Comparison of ENCODE assay signal across 19 cellular contexts in genomic region chr14:78345346-78345745, GRCh38.
DNase-seq lines count a peak whose midpoint lies in the region; ATAC-seq and TF ChIP-seq lines count a peak whose summit lies in the region.
"Had no signal": no experiment of that assay in that cellular context is flagged by ENCODE, and none has a peak within 500 bp of the region (broad histone marks: within the 10 kb centered on the region; RNA-seq: fewer than 3 reads in every experiment).

No MANE protein-coding gene starts in this region.

- no peak for ATAC-seq in activated T-cell treated with anti-CD3 and anti-CD28 coated beads, Interleukin-2, amount 50 U/mL, for 4 hours
- ATAC-seq: A549, HCT116, Panc1 had no signal

- peaks cover 0 to 10% (median 4%) of the 10 kb centered on the region in 4 donors for H3K4me1 ChIP-seq in stomach
- no peaks in the 10 kb centered on the region for H3K4me1 ChIP-seq in effector memory CD4-positive, alpha-beta T cell (ENCODE audit: control insufficient read depth, insufficient read depth, low read length, poor library complexity, severe bottlenecking)
- H3K4me1 ChIP-seq: A549, SJSA1 had no signal

- no peaks in the 10 kb centered on the region for H3K36me3 ChIP-seq in stomach
- no peaks in the 10 kb centered on the region for H3K36me3 ChIP-seq in effector memory CD4-positive, alpha-beta T cell (ENCODE audit: control insufficient read depth, insufficient read depth, low read length)
- H3K36me3 ChIP-seq: BLaER1, SJSA1 had no signal

- DNase-seq in D341Med (ENCODE audit: low spot score) (peak; percentile 82), NCI-H1092 (lab: John Stamatoyannopoulos, UW) (peak; percentile 21), NCI-H2107 (lab: John Stamatoyannopoulos, UW) (peak; percentile 68), NCI-H69 (lab: John Stamatoyannopoulos, UW) (peak; percentile 80), KBM-7 (no peak), stomach (no peak)
- DNase-seq in activated T-cell treated with anti-CD3 and anti-CD28 coated beads, Interleukin-2, amount 50 U/mL, for 4 hours = no peak
- no peak for DNase-seq in effector memory CD4-positive, alpha-beta T cell
- DNase-seq: CD4-positive, alpha-beta memory T cell; DMS53; GOT3; IMR-90; NCI-H226 had no signal

- H3K27me3 ChIP-seq in stomach = no peaks in the 10 kb centered on the region
- H3K27me3 ChIP-seq in effector memory CD4-positive, alpha-beta T cell (replicated peaks; ENCODE audit: control insufficient read depth, insufficient read depth, low read length, poor library complexity, severe bottlenecking) = no peaks in the 10 kb centered on the region
- H3K27me3 ChIP-seq: BLaER1, SJSA1 had no signal

- H3K9me3 Mint-ChIP-seq in activated T-cell treated with anti-CD3 and anti-CD28 coated beads, Interleukin-2, amount 50 U/mL, for 4 hours = no peaks in the 10 kb centered on the region
- H3K9me3 Mint-ChIP-seq: T-helper 1 cell treated with Interleukin-12 subunit alpha and Interleukin-12 subunit beta and Interleukin-4 antibody, amounts not matched to agents 30 μg/mL and 1 μg/mL, for 36 hours had no signal

- 41 to 60% (median 47%) methylated on average over 5 of the region's 5 CpGs for WGBS in stomach, 5 donors

- H3K4me3 Mint-ChIP-seq in activated T-cell treated with anti-CD3 and anti-CD28 coated beads, Interleukin-2, amount 50 U/mL, for 4 hours = no peak overlapping the region
- H3K4me3 Mint-ChIP-seq: CD4-positive, alpha-beta memory T cell; T-helper 1 cell treated with Interleukin-12 subunit alpha and Interleukin-12 subunit beta and Interleukin-4 antibody, amounts not matched to agents 30 μg/mL and 1 μg/mL, for 36 hours had no signal

- no peak overlapping the region for H3K27ac ChIP-seq in stomach
- H3K27ac ChIP-seq in effector memory CD4-positive, alpha-beta T cell (ENCODE audit: insufficient read depth, low read length, poor library complexity, severe bottlenecking) = no peak overlapping the region
- H3K27ac ChIP-seq: A549, BLaER1, SJSA1 had no signal

- no peaks in the 10 kb centered on the region for H3K36me3 Mint-ChIP-seq in activated T-cell treated with anti-CD3 and anti-CD28 coated beads, Interleukin-2, amount 50 U/mL, for 4 hours (ENCODE audit: insufficient read depth)
- H3K36me3 Mint-ChIP-seq: CD4-positive, alpha-beta memory T cell had no signal

- H3K27me3 Mint-ChIP-seq in activated T-cell treated with anti-CD3 and anti-CD28 coated beads, Interleukin-2, amount 50 U/mL, for 4 hours (ENCODE audit: low read depth) = no peaks in the 10 kb centered on the region
- H3K27me3 Mint-ChIP-seq: CD4-positive, alpha-beta memory T cell had no signal

- H3K9me3 ChIP-seq in stomach = no peaks in the 10 kb centered on the region
- H3K9me3 ChIP-seq in effector memory CD4-positive, alpha-beta T cell (ENCODE audit: control insufficient read depth, low read length) = no peaks in the 10 kb centered on the region
- H3K9me3 ChIP-seq: A549, BLaER1, SJSA1 had no signal

- intact Hi-C loops in stomach (cut with DNase I; ENCODE audit: low total_unique reads) = no loop called here

- no peak for TF ChIP-seq CTCF in stomach (IDR thresholded peaks at IDR 0.05)

- no peaks in the 10 kb centered on the region for H3K4me1 Mint-ChIP-seq in activated T-cell treated with anti-CD3 and anti-CD28 coated beads, Interleukin-2, amount 50 U/mL, for 4 hours (ENCODE audit: low read depth)
- H3K4me1 Mint-ChIP-seq: CD4-positive, alpha-beta memory T cell had no signal

- no peak for TF ChIP-seq POLR2A in stomach (IDR thresholded peaks at IDR 0.05)

- H3K4me3 ChIP-seq in stomach = no peak overlapping the region
- no peak overlapping the region for H3K4me3 ChIP-seq in effector memory CD4-positive, alpha-beta T cell (ENCODE audit: insufficient read depth, low read depth, low read length, poor library complexity, severe bottlenecking)
- H3K4me3 ChIP-seq: A549, BLaER1, SJSA1 had no signal

- no peak for TF ChIP-seq EP300 in stomach (IDR thresholded peaks at IDR 0.05)

- in situ Hi-C loops in KBM-7 (cut with MboI; ENCODE audit: low pct_unique_long_range_greater_than_20kb, low sequenced_read_pairs) = no loop called here

Comparison
In these comparisons a context has a peak if more than half of its experiments do, and no peak if none do; other contexts are left out.
1. DNase-seq: peak in D341Med (single experiment), NCI-H1092 (single experiment), NCI-H2107 (single experiment) and NCI-H69 (single experiment); none in activated T-cell treated with anti-CD3 and anti-CD28 coated beads, Interleukin-2, amount 50 U/mL, for 4 hours (single experiment), KBM-7 (single experiment), stomach (single experiment) and effector memory CD4-positive, alpha-beta T cell (0 of 3).